In genomic region chr3:114504941-114505632, GRCh38 we compare ENCODE assay signal across 20 cellular contexts.
DNase-seq lines count a peak whose midpoint lies in the region; ATAC-seq and TF ChIP-seq lines count a peak whose summit lies in the region.
"Had no signal": no experiment of that assay in that cellular context is flagged by ENCODE, and none has a peak within 500 bp of the region (broad histone marks: within the 10 kb centered on the region; RNA-seq: fewer than 3 reads in every experiment).

No MANE protein-coding gene starts in this region.

- H3K79me2 ChIP-seq in SK-N-SH (ENCODE audit: insufficient read depth), result 0 out of 2 replicates have a peak, but pooled peaks cover 3% of the 10 kb centered on the region

- H3K9me3 Mint-ChIP-seq in stimulated activated memory B cell treated with anti-CD40 and anti-IgM and Interleukin-4, amounts not matched to agents 10 μg/mL and 1 μg/mL and 100 μg/mL, for 72 hours, result no peaks in the 10 kb centered on the region
- H3K9me3 Mint-ChIP-seq: activated CD4-positive, alpha-beta memory T cell treated with anti-CD3 and anti-CD28 coated beads, Interleukin-2, amount 10 ng/mL, durations not matched to agents 7 days and 5 days; brain; IgD-negative memory B cell had no signal

- DNase-seq in SK-N-SH (no peak), HCEC 1CT (peak; percentile 54), caudate nucleus (lab: John Stamatoyannopoulos, UW) (peak in 3 of 61 donors; percentile 1 to 40 (median 25)), gastrocnemius medialis (no peak)
- DNase-seq in activated effector memory CD4-positive, alpha-beta T cell treated with Interleukin-2 at 50 U/mL for 16 hours, result no peak
- DNase-seq: activated CD4-positive, alpha-beta memory T cell treated with anti-CD3 and anti-CD28 coated beads, Interleukin-2, amount 10 ng/mL, durations not matched to agents 7 days and 5 days; activated gamma-delta T cell treated with Interleukin-2 at 50 U/mL for 16 hours; DMS53; NCI-H1092 treated with DMSO at 0.1 percent for 48 hours; NCI-H2171 treated with DMSO at 0.1 percent for 48 hours; right lobe of liver; stimulated activated CD4-positive, alpha-beta T cell treated with anti-CD3 and anti-CD28 coated beads, Interleukin-2, amount 100 ng/mL, for 48 hours; tibial artery had no signal

- H3K4me2 ChIP-seq in SK-N-SH, result no peak overlapping the region

- intact Hi-C loops in gastrocnemius medialis (cut with DNase I; ENCODE audit: low total_unique reads), result loop anchor here (5.0 kb wide), 2 partner anchors 117 to 138 kb away; no protein-coding TSS in a partner anchor

- TF ChIP-seq CTCF in SK-N-SH (IDR thresholded peaks at IDR 0.05), result no peak
- TF ChIP-seq CTCF in gastrocnemius medialis (IDR thresholded peaks at IDR 0.05 in 4 of 5, conservative IDR thresholded peaks at IDR 0.05 in 1 of 5), result no peak

- no peak for TF ChIP-seq POLR2A in gastrocnemius medialis (IDR thresholded peaks at IDR 0.05)

- no peaks in the 10 kb centered on the region for H3K9me3 ChIP-seq in SK-N-SH
- H3K9me3 ChIP-seq in gastrocnemius medialis, result no peaks in the 10 kb centered on the region
- H3K9me3 ChIP-seq: esophagus muscularis mucosa, right lobe of liver, tibial artery had no signal

- peaks cover 37% of the 10 kb centered on the region for H3K4me1 Mint-ChIP-seq in stimulated activated memory B cell treated with anti-CD40 and anti-IgM and Interleukin-4, amounts not matched to agents 10 μg/mL and 1 μg/mL and 100 μg/mL, for 72 hours

- POLR2A ChIA-PET in SK-N-SH (lab: Yijun Ruan, JAX), result no interaction called here

- H3K27ac ChIP-seq in SK-N-SH (ENCODE audit: low read depth in 2 of 2, low read length in 1 of 2) (no peak overlapping the region), caudate nucleus (ENCODE audit: low read depth, low read length) (peak overlapping the region; percentile 64), gastrocnemius medialis (peak overlapping the region; percentile 75 to 81 (median 78))
- H3K27ac ChIP-seq: 22Rv1, right lobe of liver had no signal

- no peak for ATAC-seq in SK-N-SH treated with all-trans-retinoic acid at 6 μM for 48 hours
- peak in 1 of 2 donors; percentile 10 for ATAC-seq in gastrocnemius medialis
- ATAC-seq in stimulated activated memory B cell treated with anti-CD40 and anti-IgM and Interleukin-4, amounts not matched to agents 10 μg/mL and 1 μg/mL and 100 μg/mL, for 72 hours, result no peak
- no peak for ATAC-seq in HG02623 (IDR thresholded peaks at IDR 0.05; ENCODE audit: unreplicated experiment)

- peaks cover 0 to 7% of the 10 kb centered on the region in 2 experiments; a peak in 1 of 4 replicates for H3K4me1 ChIP-seq in SK-N-SH (ENCODE audit: control insufficient read depth in 1 of 2, insufficient read depth in 2 of 2, low read depth in 1 of 2, low read length in 1 of 2)
- H3K4me1 ChIP-seq in gastrocnemius medialis, result peaks cover 67 to 83% of the 10 kb centered on the region in 2 donors
- H3K4me1 ChIP-seq: right lobe of liver had no signal

- no peak overlapping the region for H3K27ac Mint-ChIP-seq in stimulated activated memory B cell treated with anti-CD40 and anti-IgM and Interleukin-4, amounts not matched to agents 10 μg/mL and 1 μg/mL and 100 μg/mL, for 72 hours
- H3K27ac Mint-ChIP-seq: activated CD4-positive, alpha-beta memory T cell treated with anti-CD3 and anti-CD28 coated beads, Interleukin-2, amount 10 ng/mL, durations not matched to agents 7 days and 5 days had no signal

- H3K36me3 ChIP-seq in SK-N-SH (replicated peaks in 1 of 2; ENCODE audit: control insufficient read depth in 1 of 2, insufficient read depth in 2 of 2, low read length in 1 of 2), result no peaks in the 10 kb centered on the region
- no peaks in the 10 kb centered on the region for H3K36me3 ChIP-seq in gastrocnemius medialis
- H3K36me3 ChIP-seq: esophagus muscularis mucosa, right lobe of liver, tibial artery had no signal

- H2AFZ ChIP-seq in SK-N-SH (ENCODE audit: low read depth), result no peak overlapping the region

- no peak for TF ChIP-seq EP300 in SK-N-SH (IDR thresholded peaks at IDR 0.05; ENCODE audit: borderline replicate concordance in 1 of 2, low read depth in 1 of 2, low read length in 1 of 2)

- WGBS in SK-N-SH (ENCODE audit: low lambda C conversion rate), result 97% methylated on average over 4 of the region's 4 CpGs

- CTCF ChIA-PET in SK-N-SH (lab: Yijun Ruan, JAX), result no interaction called here

- H3K27me3 ChIP-seq in SK-N-SH (ENCODE audit: insufficient read depth), result no peaks in the 10 kb centered on the region
- H3K27me3 ChIP-seq in gastrocnemius medialis, result no peaks in the 10 kb centered on the region
- H3K27me3 ChIP-seq: esophagus muscularis mucosa, right lobe of liver, tibial artery had no signal

- no peaks in the 10 kb centered on the region for H3K9me2 ChIP-seq in SK-N-SH

- H3F3A ChIP-seq in SK-N-SH (replicated peaks; ENCODE audit: insufficient read depth), result peaks cover 10% of the 10 kb centered on the region

- in situ Hi-C loops in gastrocnemius medialis (cut with MboI; ENCODE audit: low sequenced_read_pairs in 4 of 4), result no loop called here

- no peaks in the 10 kb centered on the region for H3K27me3 Mint-ChIP-seq in stimulated activated memory B cell treated with anti-CD40 and anti-IgM and Interleukin-4, amounts not matched to agents 10 μg/mL and 1 μg/mL and 100 μg/mL, for 72 hours
- H3K27me3 Mint-ChIP-seq: brain, IgD-negative memory B cell had no signal

- no peaks in the 10 kb centered on the region for H3K36me3 Mint-ChIP-seq in stimulated activated memory B cell treated with anti-CD40 and anti-IgM and Interleukin-4, amounts not matched to agents 10 μg/mL and 1 μg/mL and 100 μg/mL, for 72 hours
- H3K36me3 Mint-ChIP-seq: brain had no signal

- H3K4me3 ChIP-seq in SK-N-SH (ENCODE audit: low read depth in 2 of 2, low read length in 1 of 2), result no peak overlapping the region
- H3K4me3 ChIP-seq in gastrocnemius medialis, result no peak overlapping the region
- H3K4me3 ChIP-seq: esophagus muscularis mucosa, right lobe of liver, tibial artery had no signal

- no peaks in the 10 kb centered on the region for H4K20me1 ChIP-seq in SK-N-SH (ENCODE audit: insufficient read depth)

- no peak overlapping the region for H3K9ac ChIP-seq in SK-N-SH

- TF ChIP-seq RAD21 in SK-N-SH (IDR thresholded peaks at IDR 0.05; ENCODE audit: low read length), result no peak

- no peak overlapping the region for H3K4me3 Mint-ChIP-seq in stimulated activated memory B cell treated with anti-CD40 and anti-IgM and Interleukin-4, amounts not matched to agents 10 μg/mL and 1 μg/mL and 100 μg/mL, for 72 hours
- H3K4me3 Mint-ChIP-seq: activated CD4-positive, alpha-beta memory T cell treated with anti-CD3 and anti-CD28 coated beads, Interleukin-2, amount 10 ng/mL, durations not matched to agents 7 days and 5 days; brain; IgD-negative memory B cell had no signal

TF ChIP-seq in SK-N-SH, 30 proteins besides CTCF, POLR2A, EP300 and RAD21:
- no peak for TF ChIP-seq MXI1 (IDR thresholded peaks at IDR 0.05; ENCODE audit: low read depth, low read length)
- TF ChIP-seq PBX3 (IDR thresholded peaks at IDR 0.05), result peak; percentile 61
- TF ChIP-seq JUND (IDR thresholded peaks at IDR 0.05), result 0 out of 2 replicates have a peak, but pooled peaks have one; percentile 14
- TF ChIP-seq FOSL2 (IDR thresholded peaks at IDR 0.05; ENCODE audit: borderline replicate concordance, low read depth), result peak; percentile 56; the same call in 1 of the 2 replicates

TF ChIP-seq in SK-N-SH treated with all-trans-retinoic acid at 6 μM for 48 hours, 23 proteins besides CTCF, POLR2A, EP300 and RAD21:
- no peak for TF ChIP-seq ZNF70 (CRISPR knock-in tag; IDR thresholded peaks at IDR 0.05)

Comparison
In these comparisons a context has a peak if more than half of its experiments do, and no peak if none do; other contexts are left out.
1. H3K27ac ChIP-seq: peak in caudate nucleus (single experiment) and gastrocnemius medialis (4 of 4); none in SK-N-SH (0 of 2).